Comparison of ENCODE assay signal across 28 cellular contexts in genomic region chr12:126193190-126193589, GRCh38.
"Had no signal": no experiment of that assay in that cellular context is flagged by ENCODE, and none has a peak within 500 bp of the region (broad histone marks: within the 10 kb centered on the region; RNA-seq: fewer than 3 reads in every experiment).

No MANE protein-coding gene starts in this region.

- H3K4me1 ChIP-seq: left lung, lower lobe of right lung, neural progenitor cell, right lobe of liver, tibial artery, upper lobe of right lung had no signal

- H3K9ac ChIP-seq: neural progenitor cell had no signal

- H2AFZ ChIP-seq: neural progenitor cell had no signal

- H3K27ac Mint-ChIP-seq: immature natural killer cell; mesothelial cell of epicardium; naive B cell; natural killer cell; nephron progenitor cell; neural progenitor cell; progenitor cell of endocrine pancreas; stimulated activated naive CD8-positive, alpha-beta T cell treated with anti-CD3 and anti-CD28 coated beads, Interleukin-15, Interleukin-2, amounts not matched to agents 100 ng/mL and 50 ng/mL, for 24 hours had no signal

- H3K27ac ChIP-seq: left lung, lower lobe of right lung, neural progenitor cell, neutrophil, right atrium auricular region, right lobe of liver, suprapubic skin, thoracic aorta, tibial artery, upper lobe of right lung had no signal

- H3K36me3 Mint-ChIP-seq: immature natural killer cell, mesothelial cell of epicardium, naive B cell, neural progenitor cell had no signal

- H3K4me3 Mint-ChIP-seq: immature natural killer cell; mesothelial cell of epicardium; natural killer cell; nephron progenitor cell; neural progenitor cell; stimulated activated naive CD8-positive, alpha-beta T cell treated with anti-CD3 and anti-CD28 coated beads, Interleukin-15, Interleukin-2, amounts not matched to agents 100 ng/mL and 50 ng/mL, for 24 hours had no signal

- H3K36me3 ChIP-seq: left lung, lower lobe of right lung, neural progenitor cell, neutrophil, right atrium auricular region, right lobe of liver, suprapubic skin, thoracic aorta, tibial artery, upper lobe of right lung had no signal

- H3K9me3 ChIP-seq: left lung, lower lobe of right lung, neutrophil, right atrium auricular region, right lobe of liver, suprapubic skin, thoracic aorta, tibial artery, upper lobe of right lung had no signal

- H3K9me3 Mint-ChIP-seq: mesothelial cell of epicardium, nephron progenitor cell had no signal

- H3K4me1 Mint-ChIP-seq: immature natural killer cell, mesothelial cell of epicardium, natural killer cell, neural progenitor cell had no signal

- H3K4me3 ChIP-seq: left lung, lower lobe of right lung, neural progenitor cell, right atrium auricular region, right lobe of liver, smooth muscle cell, suprapubic skin, thoracic aorta, tibial artery, upper lobe of right lung had no signal

- H3K4me2 ChIP-seq: neural progenitor cell, smooth muscle cell had no signal

- ATAC-seq: left colon, left lung, lower lobe of right lung, natural killer cell, right lobe of liver, upper lobe of right lung had no signal

- DNase-seq: hypothalamus; immature natural killer cell; kidney; left colon; left lung; lower lobe of right lung; mammary epithelial cell; naive B cell; natural killer cell; nephron progenitor cell; occipital lobe; right lobe of liver; stimulated activated CD4-positive, alpha-beta T cell treated with anti-CD3 and anti-CD28 coated beads, Interleukin-15, amount 100 ng/mL, for 24 hours; stimulated activated CD4-positive, alpha-beta T cell treated with anti-CD3 and anti-CD28 coated beads, Interleukin-2, amount 100 ng/mL, for 24 hours; stimulated activated CD4-positive, alpha-beta T cell treated with anti-CD3 and anti-CD28 coated beads, Interleukin-4, amount 100 ng/mL, for 1 hour; stimulated activated naive CD4-positive, alpha-beta T cell; tibial artery; trophoblast cell; upper lobe of right lung had no signal
